2 cellular contexts compared by ENCODE assay signal in the genomic region with DNA sequence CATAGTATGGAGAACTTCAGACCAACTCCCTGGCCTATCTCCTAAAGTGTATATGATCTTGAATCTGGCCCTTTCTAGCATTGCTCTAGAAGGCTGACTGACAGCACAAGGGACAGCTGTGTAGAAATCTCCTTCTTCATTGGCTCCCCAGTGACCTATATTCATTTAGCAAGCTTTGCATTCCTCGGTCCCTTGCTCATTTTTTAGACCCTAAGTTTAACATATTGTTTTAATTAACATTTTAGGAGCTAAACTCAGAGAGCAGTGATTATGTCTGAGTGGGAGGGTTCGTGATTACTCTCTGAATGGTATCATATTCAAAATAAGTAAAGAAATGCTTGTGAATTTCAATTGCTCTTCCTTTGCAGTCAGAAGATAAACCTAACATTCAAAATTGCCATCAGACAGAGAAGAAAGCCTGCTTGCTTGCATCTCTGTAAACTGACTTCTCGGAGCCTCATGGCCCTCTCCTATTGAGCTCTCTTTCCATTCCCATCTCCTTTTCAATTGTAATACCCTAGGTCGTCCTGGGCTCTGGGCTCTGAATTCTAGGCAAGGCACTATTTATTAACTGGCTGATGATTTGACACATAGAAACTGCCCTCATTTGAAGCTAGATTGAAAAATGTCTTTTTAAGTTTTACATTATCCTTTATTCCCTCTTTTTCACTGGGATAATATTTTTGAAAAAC.
TF ChIP-seq lines count a peak whose summit lies in the region.

No MANE protein-coding gene starts in this region.

TF ChIP-seq in GM23338, 12 proteins besides CTCF, POLR2A, EP300 and RAD21 (continues in another document):
- no peak for TF ChIP-seq CREB1 (CRISPR knock-in tag; IDR thresholded peaks at IDR 0.05; ENCODE audit: low read depth)
- TF ChIP-seq EZH2 (IDR thresholded peaks at IDR 0.05; ENCODE audit: low read depth, unreplicated experiment): no peak
- no peak for TF ChIP-seq ZNF114 (CRISPR knock-in tag; IDR thresholded peaks at IDR 0.05)
- TF ChIP-seq ZNF331 (CRISPR knock-in tag; IDR thresholded peaks at IDR 0.05; ENCODE audit: low read depth): no peak
- TF ChIP-seq, protein P1, sequence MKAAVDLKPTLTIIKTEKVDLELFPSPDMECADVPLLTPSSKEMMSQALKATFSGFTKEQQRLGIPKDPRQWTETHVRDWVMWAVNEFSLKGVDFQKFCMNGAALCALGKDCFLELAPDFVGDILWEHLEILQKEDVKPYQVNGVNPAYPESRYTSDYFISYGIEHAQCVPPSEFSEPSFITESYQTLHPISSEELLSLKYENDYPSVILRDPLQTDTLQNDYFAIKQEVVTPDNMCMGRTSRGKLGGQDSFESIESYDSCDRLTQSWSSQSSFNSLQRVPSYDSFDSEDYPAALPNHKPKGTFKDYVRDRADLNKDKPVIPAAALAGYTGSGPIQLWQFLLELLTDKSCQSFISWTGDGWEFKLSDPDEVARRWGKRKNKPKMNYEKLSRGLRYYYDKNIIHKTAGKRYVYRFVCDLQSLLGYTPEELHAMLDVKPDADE (IDR thresholded peaks at IDR 0.05): no peak
- TF ChIP-seq, protein P2, sequence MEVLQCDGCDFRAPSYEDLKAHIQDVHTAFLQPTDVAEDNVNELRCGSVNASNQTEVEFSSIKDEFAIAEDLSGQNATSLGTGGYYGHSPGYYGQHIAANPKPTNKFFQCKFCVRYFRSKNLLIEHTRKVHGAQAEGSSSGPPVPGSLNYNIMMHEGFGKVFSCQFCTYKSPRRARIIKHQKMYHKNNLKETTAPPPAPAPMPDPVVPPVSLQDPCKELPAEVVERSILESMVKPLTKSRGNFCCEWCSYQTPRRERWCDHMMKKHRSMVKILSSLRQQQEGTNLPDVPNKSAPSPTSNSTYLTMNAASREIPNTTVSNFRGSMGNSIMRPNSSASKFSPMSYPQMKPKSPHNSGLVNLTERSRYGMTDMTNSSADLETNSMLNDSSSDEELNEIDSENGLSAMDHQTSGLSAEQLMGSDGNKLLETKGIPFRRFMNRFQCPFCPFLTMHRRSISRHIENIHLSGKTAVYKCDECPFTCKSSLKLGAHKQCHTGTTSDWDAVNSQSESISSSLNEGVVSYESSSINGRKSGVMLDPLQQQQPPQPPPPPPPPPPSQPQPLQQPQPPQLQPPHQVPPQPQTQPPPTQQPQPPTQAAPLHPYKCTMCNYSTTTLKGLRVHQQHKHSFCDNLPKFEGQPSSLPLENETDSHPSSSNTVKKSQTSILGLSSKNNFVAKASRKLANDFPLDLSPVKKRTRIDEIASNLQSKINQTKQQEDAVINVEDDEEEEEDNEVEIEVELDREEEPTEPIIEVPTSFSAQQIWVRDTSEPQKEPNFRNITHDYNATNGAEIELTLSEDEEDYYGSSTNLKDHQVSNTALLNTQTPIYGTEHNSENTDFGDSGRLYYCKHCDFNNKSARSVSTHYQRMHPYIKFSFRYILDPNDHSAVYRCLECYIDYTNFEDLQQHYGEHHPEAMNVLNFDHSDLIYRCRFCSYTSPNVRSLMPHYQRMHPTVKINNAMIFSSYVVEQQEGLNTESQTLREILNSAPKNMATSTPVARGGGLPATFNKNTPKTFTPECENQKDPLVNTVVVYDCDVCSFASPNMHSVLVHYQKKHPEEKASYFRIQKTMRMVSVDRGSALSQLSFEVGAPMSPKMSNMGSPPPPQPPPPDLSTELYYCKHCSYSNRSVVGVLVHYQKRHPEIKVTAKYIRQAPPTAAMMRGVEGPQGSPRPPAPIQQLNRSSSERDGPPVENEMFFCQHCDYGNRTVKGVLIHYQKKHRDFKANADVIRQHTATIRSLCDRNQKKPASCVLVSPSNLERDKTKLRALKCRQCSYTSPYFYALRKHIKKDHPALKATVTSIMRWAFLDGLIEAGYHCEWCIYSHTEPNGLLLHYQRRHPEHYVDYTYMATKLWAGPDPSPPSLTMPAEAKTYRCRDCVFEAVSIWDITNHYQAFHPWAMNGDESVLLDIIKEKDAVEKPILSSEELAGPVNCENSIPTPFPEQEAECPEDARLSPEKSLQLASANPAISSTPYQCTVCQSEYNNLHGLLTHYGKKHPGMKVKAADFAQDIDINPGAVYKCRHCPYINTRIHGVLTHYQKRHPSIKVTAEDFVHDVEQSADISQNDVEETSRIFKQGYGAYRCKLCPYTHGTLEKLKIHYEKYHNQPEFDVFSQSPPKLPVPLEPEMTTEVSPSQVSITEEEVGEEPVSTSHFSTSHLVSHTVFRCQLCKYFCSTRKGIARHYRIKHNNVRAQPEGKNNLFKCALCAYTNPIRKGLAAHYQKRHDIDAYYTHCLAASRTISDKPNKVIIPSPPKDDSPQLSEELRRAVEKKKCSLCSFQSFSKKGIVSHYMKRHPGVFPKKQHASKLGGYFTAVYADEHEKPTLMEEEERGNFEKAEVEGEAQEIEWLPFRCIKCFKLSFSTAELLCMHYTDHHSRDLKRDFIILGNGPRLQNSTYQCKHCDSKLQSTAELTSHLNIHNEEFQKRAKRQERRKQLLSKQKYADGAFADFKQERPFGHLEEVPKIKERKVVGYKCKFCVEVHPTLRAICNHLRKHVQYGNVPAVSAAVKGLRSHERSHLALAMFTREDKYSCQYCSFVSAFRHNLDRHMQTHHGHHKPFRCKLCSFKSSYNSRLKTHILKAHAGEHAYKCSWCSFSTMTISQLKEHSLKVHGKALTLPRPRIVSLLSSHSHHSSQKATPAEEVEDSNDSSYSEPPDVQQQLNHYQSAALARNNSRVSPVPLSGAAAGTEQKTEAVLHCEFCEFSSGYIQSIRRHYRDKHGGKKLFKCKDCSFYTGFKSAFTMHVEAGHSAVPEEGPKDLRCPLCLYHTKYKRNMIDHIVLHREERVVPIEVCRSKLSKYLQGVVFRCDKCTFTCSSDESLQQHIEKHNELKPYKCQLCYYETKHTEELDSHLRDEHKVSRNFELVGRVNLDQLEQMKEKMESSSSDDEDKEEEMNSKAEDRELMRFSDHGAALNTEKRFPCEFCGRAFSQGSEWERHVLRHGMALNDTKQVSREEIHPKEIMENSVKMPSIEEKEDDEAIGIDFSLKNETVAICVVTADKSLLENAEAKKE (CRISPR knock-in tag; IDR thresholded peaks at IDR 0.05): no peak
- TF ChIP-seq JUNB (IDR thresholded peaks at IDR 0.05; ENCODE audit: unreplicated experiment): no peak
- TF ChIP-seq EZH2phosphoT487 (IDR thresholded peaks at IDR 0.05; ENCODE audit: unreplicated experiment): no peak

TF ChIP-seq in H1, 55 proteins besides CTCF, POLR2A, EP300 and RAD21:
- no peak for TF ChIP-seq TAF1 (IDR thresholded peaks at IDR 0.05; ENCODE audit: low read depth, low read length)
- no peak for TF ChIP-seq EZH2 (IDR thresholded peaks at IDR 0.05; ENCODE audit: low read depth, low read length, severe bottlenecking)
- no peak for TF ChIP-seq NANOG (IDR thresholded peaks at IDR 0.05; ENCODE audit: insufficient read depth, low read depth, low read length, poor library complexity, severe bottlenecking)
- TF ChIP-seq KDM1A (IDR thresholded peaks at IDR 0.05; ENCODE audit: borderline replicate concordance, low read length): no peak
- no peak for TF ChIP-seq CREB1 (IDR thresholded peaks at IDR 0.05)
- no peak for TF ChIP-seq POLR2AphosphoS5 (IDR thresholded peaks at IDR 0.05; ENCODE audit: low read depth, low read length)
- TF ChIP-seq FOSL1 (IDR thresholded peaks at IDR 0.05; ENCODE audit: insufficient read depth, low read depth, low read length): no peak
- no peak for TF ChIP-seq SAP30 (IDR thresholded peaks at IDR 0.05; ENCODE audit: insufficient read depth, insufficient replicate concordance, low read length)
- no peak for TF ChIP-seq KDM5A (IDR thresholded peaks at IDR 0.05; ENCODE audit: low read length)
- no peak for TF ChIP-seq SP2 (IDR thresholded peaks at IDR 0.05; ENCODE audit: low read length)
- no peak for TF ChIP-seq EGR1 (IDR thresholded peaks at IDR 0.05; ENCODE audit: borderline replicate concordance, low read depth, low read length)
